In genomic region chr15:95669146-95669922, GRCh38 we compare ENCODE assay signal across 11 cellular contexts.
DNase-seq lines count a peak whose midpoint lies in the region; ATAC-seq and TF ChIP-seq lines count a peak whose summit lies in the region.
"Had no signal": no experiment of that assay in that cellular context is flagged by ENCODE, and none has a peak within 500 bp of the region (broad histone marks: within the 10 kb centered on the region; RNA-seq: fewer than 3 reads in every experiment).

No MANE protein-coding gene starts in this region.

- peaks cover 4% of the 10 kb centered on the region; the same call in 1 of the 2 replicates for H3K4me1 ChIP-seq in IMR-90 (ENCODE audit: control insufficient read depth, insufficient read depth, low read length)
- H3K4me1 ChIP-seq in spleen, result peaks cover 0 to 9% (median 0%) of the 10 kb centered on the region in 6 donors
- H3K4me1 ChIP-seq in adrenal gland (replicated peaks in 1 of 2), result no peaks in the 10 kb centered on the region

- H3K27ac ChIP-seq in IMR-90 (ENCODE audit: insufficient read depth, low read length), result no peak overlapping the region
- peak overlapping the region in 7 of 8 donors; percentile 30 to 71 (median 60) for H3K27ac ChIP-seq in spleen
- peak overlapping the region in 1 of 5 donors; percentile 20 for H3K27ac ChIP-seq in adrenal gland

- no peak overlapping the region for H3K4ac ChIP-seq in IMR-90 (ENCODE audit: low read depth, low read length)

- no peak overlapping the region for H2AK9ac ChIP-seq in IMR-90 (replicated peaks; ENCODE audit: low read depth, low read length, poor library complexity)

- H4K5ac ChIP-seq in IMR-90 (ENCODE audit: low read depth, low read length), result peak overlapping the region; percentile 93

- POLR2A ChIA-PET in activated CD8-positive, alpha-beta T cell treated with anti-CD3 and anti-CD28 coated beads, Interleukin-2, amount 10 ng/mL, durations not matched to agents 7 days and 5 days (lab: Charles Lee), result no interaction called here
- POLR2A ChIA-PET in activated CD8-positive, alpha-beta T cell treated with anti-CD3 and anti-CD28 coated beads for 36 hours (lab: Charles Lee), result no interaction called here
- POLR2A ChIA-PET in IMR-90 (lab: Charles Lee; ENCODE audit: unreplicated experiment), result no interaction called here

- TF ChIP-seq POLR2A in IMR-90 (IDR thresholded peaks at IDR 0.05; ENCODE audit: low read depth, low read length), result no peak
- TF ChIP-seq POLR2A in spleen (IDR thresholded peaks at IDR 0.05), result no peak
- no peak for TF ChIP-seq POLR2A in adrenal gland (IDR thresholded peaks at IDR 0.05)

- H3K18ac ChIP-seq in IMR-90 (ENCODE audit: low read depth, low read length), result peak overlapping the region; percentile 42; the same call in 1 of the 2 replicates

- no peak overlapping the region for H3K56ac ChIP-seq in IMR-90 (ENCODE audit: extremely low read depth, insufficient read depth, low read length)

- H2AK5ac ChIP-seq in IMR-90 (ENCODE audit: low read depth, low read length), result no peak overlapping the region; the same call in 1 of the 2 replicates

- BruUV-seq in IMR-90 (replicated peaks; lab: Mats Ljungman, UMichigan), result no TSS peak

- H3K36me3 Mint-ChIP-seq in activated CD8-positive, alpha-beta T cell treated with anti-CD3 and anti-CD28 coated beads, Interleukin-2, amount 10 ng/mL, durations not matched to agents 7 days and 5 days (ENCODE audit: low read depth), result no peaks in the 10 kb centered on the region
- H3K36me3 Mint-ChIP-seq in activated CD8-positive, alpha-beta T cell treated with anti-CD3 and anti-CD28 coated beads for 36 hours (ENCODE audit: low read depth), result no peaks in the 10 kb centered on the region
- H3K36me3 Mint-ChIP-seq in mesothelial cell of epicardium, result no peaks in the 10 kb centered on the region

- intact Hi-C loops in activated CD8-positive, alpha-beta T cell treated with anti-CD3 and anti-CD28 coated beads for 36 hours (cut with micrococcal nuclease), result no loop called here
- intact Hi-C loops in IMR-90 (cut with micrococcal nuclease) (loop anchor here (10.0 kb wide), 1 partner anchor 405 kb away; no protein-coding TSS in a partner anchor), spleen (cut with DNase I; ENCODE audit: low total_unique reads) (no loop called here), adrenal gland (cut with DNase I) (no loop called here)

- no peak for DNase-seq in activated CD8-positive, alpha-beta T cell treated with anti-CD3 and anti-CD28 coated beads, Interleukin-2, amount 10 ng/mL, durations not matched to agents 7 days and 5 days
- DNase-seq in activated CD8-positive, alpha-beta T cell treated with anti-CD3 and anti-CD28 coated beads for 36 hours, result no peak
- DNase-seq in IMR-90, result no peak
- DNase-seq in fibroblast of gingiva (ENCODE audit: low read depth), result peak; percentile 5
- DNase-seq in spleen, result no peak
- DNase-seq in cerebellar nuclear complex (lab: John Stamatoyannopoulos, UW), result no peak
- DNase-seq in mesothelial cell of epicardium (ENCODE audit: low spot score in 2 of 2, unreplicated experiment in 2 of 2), result no peak
- no peak for DNase-seq in adrenal gland
- DNase-seq: dorsolateral prefrontal cortex, T1000 had no signal

- no peak for TF ChIP-seq RAD21 in IMR-90 (IDR thresholded peaks at IDR 0.05; ENCODE audit: low read length)

- no peak overlapping the region for H2BK15ac ChIP-seq in IMR-90 (ENCODE audit: low read depth, low read length)

- peak overlapping the region; percentile 21 to 37; a peak in 2 of 4 replicates for H4K8ac ChIP-seq in IMR-90 (ENCODE audit: low read depth in 2 of 2, low read length in 2 of 2)

- H3K9me3 ChIP-seq in IMR-90 (ENCODE audit: control insufficient read depth, insufficient read depth, low read length) (no peaks in the 10 kb centered on the region), spleen (no peaks in the 10 kb centered on the region), adrenal gland (replicated peaks in 1 of 3) (no peaks in the 10 kb centered on the region)

- no peak overlapping the region for H2BK5ac ChIP-seq in IMR-90 (ENCODE audit: low read depth, low read length, poor library complexity, severe bottlenecking)

- no peaks in the 10 kb centered on the region for H3K36me3 ChIP-seq in IMR-90 (ENCODE audit: control insufficient read depth, insufficient read depth, low read length)
- H3K36me3 ChIP-seq in spleen, result no peaks in the 10 kb centered on the region
- H3K36me3 ChIP-seq in adrenal gland (replicated peaks in 1 of 2), result no peaks in the 10 kb centered on the region

- no peak overlapping the region for H4K91ac ChIP-seq in IMR-90 (ENCODE audit: insufficient read depth, low read depth, low read length)

- peak overlapping the region; percentile 99 for H3K4me2 ChIP-seq in IMR-90 (ENCODE audit: low read depth, low read length)

- H3K79me1 ChIP-seq in IMR-90 (ENCODE audit: low read depth in 1 of 2, low read length in 2 of 2), result no peaks in the 10 kb centered on the region

- no peak overlapping the region for H3K23ac ChIP-seq in IMR-90 (ENCODE audit: low read depth, low read length)

- H3K4me3 ChIP-seq in IMR-90 (ENCODE audit: insufficient read depth, low read depth, low read length) (no peak overlapping the region), spleen (peak overlapping the region in 3 of 8 donors; percentile 2 to 41 (median 14)), adrenal gland (peak overlapping the region in 1 of 4 donors; percentile 33)
- H3K4me3 ChIP-seq: dorsolateral prefrontal cortex had no signal

- CTCF ChIA-PET in activated CD8-positive, alpha-beta T cell treated with anti-CD3 and anti-CD28 coated beads, Interleukin-2, amount 10 ng/mL, durations not matched to agents 7 days and 5 days (lab: Charles Lee), result no interaction called here
- CTCF ChIA-PET in activated CD8-positive, alpha-beta T cell treated with anti-CD3 and anti-CD28 coated beads for 36 hours (lab: Charles Lee), result no interaction called here
- CTCF ChIA-PET in IMR-90 (lab: Yijun Ruan, JAX), result no interaction called here

- peak overlapping the region; percentile 17 for H2AFZ ChIP-seq in IMR-90 (replicated peaks; ENCODE audit: low read length, poor library complexity)

- H3K14ac ChIP-seq in IMR-90 (replicated peaks; ENCODE audit: low read depth, low read length), result peak overlapping the region; percentile 5

- no peaks in the 10 kb centered on the region for H3K27me3 ChIP-seq in IMR-90 (ENCODE audit: control insufficient read depth, insufficient read depth, low read length)
- H3K27me3 ChIP-seq in spleen (replicated peaks in 1 of 7), result no peaks in the 10 kb centered on the region
- H3K27me3 ChIP-seq in adrenal gland, result no peaks in the 10 kb centered on the region

- H3K27ac Mint-ChIP-seq in activated CD8-positive, alpha-beta T cell treated with anti-CD3 and anti-CD28 coated beads, Interleukin-2, amount 10 ng/mL, durations not matched to agents 7 days and 5 days, result no peak overlapping the region
- no peak overlapping the region for H3K27ac Mint-ChIP-seq in activated CD8-positive, alpha-beta T cell treated with anti-CD3 and anti-CD28 coated beads for 36 hours
- no peak overlapping the region for H3K27ac Mint-ChIP-seq in mesothelial cell of epicardium
- H3K27ac Mint-ChIP-seq: B cell had no signal

- 0 out of 2 replicates have a peak overlapping the region, but pooled peaks have one; percentile 1 for H2BK20ac ChIP-seq in IMR-90 (ENCODE audit: low read depth, low read length)

- H3K4me3 Mint-ChIP-seq in activated CD8-positive, alpha-beta T cell treated with anti-CD3 and anti-CD28 coated beads, Interleukin-2, amount 10 ng/mL, durations not matched to agents 7 days and 5 days, result peak overlapping the region; percentile 23
- H3K4me3 Mint-ChIP-seq in activated CD8-positive, alpha-beta T cell treated with anti-CD3 and anti-CD28 coated beads for 36 hours, result no peak overlapping the region
- no peak overlapping the region for H3K4me3 Mint-ChIP-seq in mesothelial cell of epicardium
- H3K4me3 Mint-ChIP-seq: B cell had no signal

- WGBS in IMR-90 (ENCODE audit: extremely low coverage in 2 of 2, insufficient read length in 1 of 2), 2 experiments, result 80% methylated on average over 2 of the region's 10 CpGs; no CpG with 5 or more reads in 1 of the 2 experiments
- 54 to 66% (median 57%) methylated on average over 10 of the region's 10 CpGs for WGBS in spleen, 5 donors
- WGBS in adrenal gland, 4 donors, result 51 to 55% (median 52%) methylated on average over 10 of the region's 10 CpGs

- peak overlapping the region; percentile 3; the same call in 1 of the 2 replicates for H2BK120ac ChIP-seq in IMR-90 (ENCODE audit: low read depth, low read length)

- H3K27me3 Mint-ChIP-seq in activated CD8-positive, alpha-beta T cell treated with anti-CD3 and anti-CD28 coated beads, Interleukin-2, amount 10 ng/mL, durations not matched to agents 7 days and 5 days (ENCODE audit: low read depth), result peaks cover 22% of the 10 kb centered on the region
- peaks cover 4% of the 10 kb centered on the region for H3K27me3 Mint-ChIP-seq in activated CD8-positive, alpha-beta T cell treated with anti-CD3 and anti-CD28 coated beads for 36 hours
- H3K27me3 Mint-ChIP-seq in mesothelial cell of epicardium (ENCODE audit: low read depth), result no peaks in the 10 kb centered on the region
- H3K27me3 Mint-ChIP-seq: B cell had no signal

- H4K20me1 ChIP-seq in IMR-90 (ENCODE audit: insufficient read depth, low read length), result no peaks in the 10 kb centered on the region

- in situ Hi-C loops in IMR-90 (cut with MboI; ENCODE audit: low sequenced_read_pairs), result no loop called here

- no peak for TF ChIP-seq CTCF in activated CD8-positive, alpha-beta T cell treated with anti-CD3 and anti-CD28 coated beads for 36 hours (IDR thresholded peaks at IDR 0.05)
- no peak for TF ChIP-seq CTCF in IMR-90 (conservative IDR thresholded peaks at IDR 0.05; ENCODE audit: low read depth, low read length)
- no peak for TF ChIP-seq CTCF in spleen (IDR thresholded peaks at IDR 0.05 in 8 of 11, conservative IDR thresholded peaks at IDR 0.05 in 3 of 11)
- no peak for TF ChIP-seq CTCF in mesothelial cell of epicardium (IDR thresholded peaks at IDR 0.05; ENCODE audit: unreplicated experiment)
- TF ChIP-seq CTCF in adrenal gland (IDR thresholded peaks at IDR 0.05), result no peak

- H3K9me1 ChIP-seq in IMR-90 (ENCODE audit: insufficient read depth, low read length), result no peaks in the 10 kb centered on the region

- no peaks in the 10 kb centered on the region for H3K9me3 Mint-ChIP-seq in activated CD8-positive, alpha-beta T cell treated with anti-CD3 and anti-CD28 coated beads, Interleukin-2, amount 10 ng/mL, durations not matched to agents 7 days and 5 days (ENCODE audit: insufficient read depth)
- no peaks in the 10 kb centered on the region for H3K9me3 Mint-ChIP-seq in activated CD8-positive, alpha-beta T cell treated with anti-CD3 and anti-CD28 coated beads for 36 hours
- H3K9me3 Mint-ChIP-seq in mesothelial cell of epicardium, result no peaks in the 10 kb centered on the region

- ATAC-seq in activated CD8-positive, alpha-beta T cell treated with anti-CD3 and anti-CD28 coated beads, Interleukin-2, amount 10 ng/mL, durations not matched to agents 7 days and 5 days, result no peak
- no peak for ATAC-seq in activated CD8-positive, alpha-beta T cell treated with anti-CD3 and anti-CD28 coated beads for 36 hours
- ATAC-seq in IMR-90 (ENCODE audit: low read depth), result peak; percentile 40

- H3K9ac ChIP-seq in IMR-90 (ENCODE audit: low read depth, low read length), result no peak overlapping the region

- dilution Hi-C loops in IMR-90 (cut with HindIII; ENCODE audit: low sequenced_read_pairs, unreplicated experiment), result no loop called here

- H3K4me1 Mint-ChIP-seq in activated CD8-positive, alpha-beta T cell treated with anti-CD3 and anti-CD28 coated beads, Interleukin-2, amount 10 ng/mL, durations not matched to agents 7 days and 5 days (ENCODE audit: low read depth), result peaks cover 4% of the 10 kb centered on the region
- H3K4me1 Mint-ChIP-seq in activated CD8-positive, alpha-beta T cell treated with anti-CD3 and anti-CD28 coated beads for 36 hours (ENCODE audit: low read depth), result peaks cover 3% of the 10 kb centered on the region
- H3K4me1 Mint-ChIP-seq in mesothelial cell of epicardium, result peaks cover 22% of the 10 kb centered on the region
- H3K4me1 Mint-ChIP-seq: B cell had no signal
